In the genomic region with DNA sequence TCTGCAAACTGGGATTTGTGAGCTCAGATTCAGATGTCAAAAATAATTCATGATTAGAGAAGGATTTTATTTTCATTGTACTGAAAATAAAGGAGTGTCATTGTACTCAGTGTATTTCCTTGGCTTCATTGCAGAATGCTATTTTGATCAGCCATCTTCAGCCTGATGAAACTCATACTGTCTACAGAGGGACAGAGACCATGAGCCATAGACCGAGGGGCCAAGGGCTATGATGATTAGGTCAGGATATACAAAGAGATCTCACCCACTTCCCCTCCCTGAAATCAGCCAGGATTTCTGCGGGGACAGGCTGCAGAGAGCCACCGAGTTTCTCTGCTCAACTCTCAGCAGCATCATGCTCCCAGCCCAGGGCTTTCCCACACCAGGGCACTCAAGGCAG, we compare ENCODE assay signal across 15 cellular contexts. TPM values are rescaled to one million over a fixed set of nuclear protein-coding genes. Genes with fewer than 3 reads are reported as not detected.
DNase-seq lines count a peak whose midpoint lies in the region; ATAC-seq, FAIRE-seq and TF ChIP-seq lines count a peak whose summit lies in the region.
"Had no signal": no experiment of that assay in that cellular context is flagged by ENCODE, and none has a peak within 500 bp of the region (broad histone marks: within the 10 kb centered on the region; RNA-seq: fewer than 3 reads in every experiment).

No MANE protein-coding gene starts in this region.

- H3K36me3 Mint-ChIP-seq in MCF 10A (ENCODE audit: insufficient read depth, unreplicated experiment), result peaks cover 5% of the 10 kb centered on the region
- H3K36me3 Mint-ChIP-seq: CD8-positive, alpha-beta T cell had no signal

- no peaks in the 10 kb centered on the region for H3K36me3 ChIP-seq in breast epithelium
- H3K36me3 ChIP-seq in HepG2 (replicated peaks in 1 of 2; ENCODE audit: control insufficient read depth in 1 of 2, insufficient read depth in 2 of 2, low read length in 2 of 2), result no peaks in the 10 kb centered on the region

- CTCF ChIA-PET in MCF 10A (lab: Yijun Ruan, JAX), result interaction anchor here (0.6 to 1.9 kb wide), 5 partner anchors 14 to 780 kb away, joined by 3 to 6 read pairs (median 3); no protein-coding TSS in a partner anchor
- CTCF ChIA-PET in HepG2 (lab: Yijun Ruan, JAX; ENCODE audit: low intra/inter-chr PET ratio, low total read pairs), result no interaction called here

- no peak overlapping the region for H3K27ac ChIP-seq in breast epithelium
- H3K27ac ChIP-seq in HepG2 (ENCODE audit: extremely low read length, insufficient read depth, low read length), result no peak overlapping the region
- H3K27ac ChIP-seq: PC-9 had no signal

- TF ChIP-seq RAD21 in HepG2 (CRISPR knock-in tag; IDR thresholded peaks at IDR 0.05), result no peak

- no peak for TF ChIP-seq EP300 in HepG2 (IDR thresholded peaks at IDR 0.05; ENCODE audit: low read depth in 2 of 2, low read length in 2 of 2)
- TF ChIP-seq EP300 in HepG2 (CRISPR knock-in tag; IDR thresholded peaks at IDR 0.05; ENCODE audit: borderline replicate concordance), result no peak

- TF ChIP-seq CTCF in MCF 10A (IDR thresholded peaks at IDR 0.05; ENCODE audit: unreplicated experiment) (no peak), breast epithelium (IDR thresholded peaks at IDR 0.05) (no peak), HepG2 (CRISPR knock-in tag; IDR thresholded peaks at IDR 0.05) (no peak)

- ATAC-seq in HepG2 (peak; percentile 36), sciatic nerve (peak; percentile 13), GM18861 (IDR thresholded peaks at IDR 0.05; ENCODE audit: unreplicated experiment) (no peak)
- ATAC-seq: CD8-positive, alpha-beta T cell had no signal

- no peak overlapping the region for H3K4me3 ChIP-seq in breast epithelium
- H3K4me3 ChIP-seq in HepG2 (replicated peaks in 1 of 3; ENCODE audit: insufficient read depth in 1 of 3, low read depth in 2 of 3, low read length in 3 of 3), result no peak overlapping the region
- H3K4me3 ChIP-seq: PC-9 had no signal

- POLR2A ChIA-PET in MCF 10A (lab: Yijun Ruan, JAX) (interaction anchor here (1.1 kb wide), 1 partner anchor 76 kb away, joined by 3 read pairs; no protein-coding TSS in a partner anchor), HepG2 (lab: Yijun Ruan, JAX) (no interaction called here)

- DNase-seq in MCF 10A (ENCODE audit: unreplicated experiment) (no peak), breast epithelium (ENCODE audit: low spot score in 2 of 2) (no peak), HepG2 (ENCODE audit: low spot score) (no peak), sciatic nerve (ENCODE audit: low spot score) (no peak), NCI-H146 treated with DMSO at 0.1 percent for 48 hours (lab: John Stamatoyannopoulos, UW; ENCODE audit: unreplicated experiment) (no peak), HK-2 (ENCODE audit: unreplicated experiment) (no peak), activated gamma-delta T cell treated with Interleukin-2 at 50 U/mL for 16 hours (no peak)
- DNase-seq: 8988T; CD8-positive, alpha-beta T cell; GOT3; KBM-7; NCI-H1436; NCI-H2029 treated with DMSO at 0.1 percent for 48 hours; PC-9 had no signal

- no peaks in the 10 kb centered on the region for H4K20me1 ChIP-seq in HepG2 (ENCODE audit: insufficient read depth, low read length)

- no peaks in the 10 kb centered on the region for H3K27me3 ChIP-seq in breast epithelium
- no peaks in the 10 kb centered on the region for H3K27me3 ChIP-seq in HepG2 (ENCODE audit: control insufficient read depth in 1 of 2, insufficient read depth in 2 of 2, low read length in 2 of 2)

- TF ChIP-seq POLR2A in breast epithelium (IDR thresholded peaks at IDR 0.05) (no peak), HepG2 (IDR thresholded peaks at IDR 0.05; ENCODE audit: insufficient read depth in 1 of 2, low read depth in 2 of 2, low read length in 2 of 2) (no peak)

- in situ Hi-C loops in HepG2 (cut with HindIII; ENCODE audit: extremely low pct_ligation_motif_present, low pct_unique_long_range_greater_than_20kb), result no loop called here

- H3K79me2 ChIP-seq in HepG2 (ENCODE audit: insufficient read depth, low read length), result no peaks in the 10 kb centered on the region

- no peaks in the 10 kb centered on the region for H3K4me1 Mint-ChIP-seq in MCF 10A (ENCODE audit: insufficient read depth, unreplicated experiment)

- H3K9me3 ChIP-seq in breast epithelium (peaks cover 0 to 3% of the 10 kb centered on the region in 2 donors), HepG2 (ENCODE audit: low read length) (no peaks in the 10 kb centered on the region)

- no peak for FAIRE-seq in HepG2 (lab: Jason Lieb, UNC)

- no peaks in the 10 kb centered on the region for H3K9me3 Mint-ChIP-seq in MCF 10A (ENCODE audit: unreplicated experiment)
- H3K9me3 Mint-ChIP-seq: CD8-positive, alpha-beta T cell had no signal

- H3K27me3 Mint-ChIP-seq in MCF 10A (ENCODE audit: insufficient read depth, unreplicated experiment), result no peaks in the 10 kb centered on the region

- no peak overlapping the region for H3K4me2 ChIP-seq in HepG2 (ENCODE audit: low read depth, low read length)
- H3K4me2 ChIP-seq: PC-9 had no signal

- no peak overlapping the region for H3K4me3 Mint-ChIP-seq in MCF 10A (ENCODE audit: unreplicated experiment)
- H3K4me3 Mint-ChIP-seq: CD8-positive, alpha-beta T cell had no signal

- WGBS in HepG2 (ENCODE audit: low lambda C conversion rate), result 25% methylated on average over 2 of the region's 3 CpGs

- intact Hi-C loops in MCF 10A (cut with micrococcal nuclease) (no loop called here), breast epithelium (cut with DNase I; ENCODE audit: low total_unique reads) (no loop called here), HepG2 (cut with micrococcal nuclease; ENCODE audit: unreplicated experiment) (no loop called here), sciatic nerve (cut with DNase I) (no loop called here)

- H3K9ac ChIP-seq in HepG2 (ENCODE audit: insufficient read depth, low read depth, low read length), result no peak overlapping the region

- BruUV-seq in MCF 10A (replicated peaks; lab: Mats Ljungman, UMichigan), result no TSS peak
- no TSS peak for BruUV-seq in HepG2 (replicated peaks; lab: Mats Ljungman, UMichigan)

- H3K4me1 ChIP-seq in breast epithelium (no peaks in the 10 kb centered on the region), HepG2 (ENCODE audit: insufficient read depth, low read length) (no peaks in the 10 kb centered on the region)

- peak overlapping the region; percentile 65 for H3K27ac Mint-ChIP-seq in MCF 10A (ENCODE audit: low read depth, unreplicated experiment)
- H3K27ac Mint-ChIP-seq: CD8-positive, alpha-beta T cell had no signal

- H2AFZ ChIP-seq in HepG2 (ENCODE audit: low read length), result no peak overlapping the region
- H2AFZ ChIP-seq: PC-9 had no signal

TF ChIP-seq in HepG2, 621 proteins besides CTCF, POLR2A, EP300 and RAD21 (continues in another document):
- TF ChIP-seq TBX3 (IDR thresholded peaks at IDR 0.05; ENCODE audit: borderline replicate concordance), result no peak
- TF ChIP-seq ZNF713 (CRISPR knock-in tag; IDR thresholded peaks at IDR 0.05), result no peak
- no peak for TF ChIP-seq ZSCAN12 (CRISPR knock-in tag; IDR thresholded peaks at IDR 0.05)
- TF ChIP-seq, protein P1, sequence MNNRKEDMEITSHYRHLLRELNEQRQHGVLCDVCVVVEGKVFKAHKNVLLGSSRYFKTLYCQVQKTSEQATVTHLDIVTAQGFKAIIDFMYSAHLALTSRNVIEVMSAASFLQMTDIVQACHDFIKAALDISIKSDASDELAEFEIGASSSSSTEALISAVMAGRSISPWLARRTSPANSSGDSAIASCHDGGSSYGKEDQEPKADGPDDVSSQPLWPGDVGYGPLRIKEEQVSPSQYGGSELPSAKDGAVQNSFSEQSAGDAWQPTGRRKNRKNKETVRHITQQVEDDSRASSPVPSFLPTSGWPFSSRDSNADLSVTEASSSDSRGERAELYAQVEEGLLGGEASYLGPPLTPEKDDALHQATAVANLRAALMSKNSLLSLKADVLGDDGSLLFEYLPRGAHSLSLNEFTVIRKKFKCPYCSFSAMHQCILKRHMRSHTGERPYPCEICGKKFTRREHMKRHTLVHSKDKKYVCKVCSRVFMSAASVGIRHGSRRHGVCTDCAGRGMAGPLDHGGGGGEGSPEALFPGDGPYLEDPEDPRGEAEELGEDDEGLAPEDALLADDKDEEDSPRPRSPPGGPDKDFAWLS (CRISPR knock-in tag; IDR thresholded peaks at IDR 0.05; ENCODE audit: borderline replicate concordance), result no peak

RNA-seq across cellular contexts. Expression of gene ALDH8A1, which starts 47.0 kb away (rescaled TPM):
- total RNA-seq in MCF 10A (2022), result 1.1 and 2.0 TPM in 2 replicates
- 1 to 10 TPM in 1 of 3 donors, under 1 TPM in 2; 0.66 to 1.5 (median 0.80) TPM for total RNA-seq in breast epithelium
- 3.4 and 3.6 TPM in 2 replicates for total RNA-seq in HepG2 (2016; rRNA removed; fragmentation: Illumina TruSeq; extraction: Trizol)
- total RNA-seq in HepG2 (2016; cell fraction: cytosol; rRNA removed; fragmentation: Illumina TruSeq; extraction: Trizol; ENCODE audit: low read depth), result 0.20 and 0.26 TPM in 2 replicates
- 2.7 and 3.0 TPM in 2 replicates for total RNA-seq in HepG2 (2016; cell fraction: insoluble cytoplasmic fraction; rRNA removed; fragmentation: Illumina TruSeq; extraction: Trizol)
- 0.71 and 1.0 TPM in 2 replicates for total RNA-seq in HepG2 (2016; cell fraction: membrane; rRNA removed; fragmentation: Illumina TruSeq; extraction: Trizol)
- 1.1 and 1.6 TPM in 2 replicates for total RNA-seq in HepG2 (2016; cell fraction: nucleus; rRNA removed; fragmentation: Illumina TruSeq; extraction: Trizol)
- polyA plus RNA-seq in HepG2 (2011; rRNA removed), result 0.68 and 1.1 TPM in 2 replicates
- 0.32 and 0.96 TPM in 2 replicates for polyA plus RNA-seq in HepG2 (2011; cell fraction: cytosol; rRNA removed)
- 1.5 and 2.1 TPM in 2 replicates for polyA plus RNA-seq in HepG2 (2011; cell fraction: nucleus; rRNA removed)
- 0.41 and 0.99 TPM in 2 replicates for polyA plus RNA-seq in HepG2 (2012)
- 0.14 and 0.19 TPM in 2 replicates for polyA plus RNA-seq in HepG2 (2016; cell fraction: cytosol; fragmentation: Illumina TruSeq; extraction: Trizol; ENCODE audit: low read depth)
- polyA plus RNA-seq in HepG2 (2016; cell fraction: insoluble cytoplasmic fraction; fragmentation: Illumina TruSeq; extraction: Trizol; ENCODE audit: low read depth), result 3.2 and 3.4 TPM in 2 replicates
- 0.30 and 0.39 TPM in 2 replicates for polyA plus RNA-seq in HepG2 (2016; cell fraction: membrane; fragmentation: Illumina TruSeq; extraction: Trizol; ENCODE audit: low read depth)
- 1.4 and 1.6 TPM in 2 replicates for polyA plus RNA-seq in HepG2 (2016; cell fraction: nucleus; fragmentation: Illumina TruSeq; extraction: Trizol; ENCODE audit: insufficient read depth, low read depth)
- 0.40 and 0.68 TPM in 2 replicates for polyA minus RNA-seq in HepG2 (2011; rRNA and poly(A)+ RNA removed; ENCODE audit: low replicate concordance)
- polyA minus RNA-seq in HepG2 (2011; cell fraction: cytosol; rRNA and poly(A)+ RNA removed), result 0.40 TPM in 1 of 2 replicates, not detected in the other
- polyA minus RNA-seq in HepG2 (2011; cell fraction: nucleus; rRNA and poly(A)+ RNA removed), result 3.6 and 3.7 TPM in 2 replicates
- total RNA-seq in sciatic nerve, result 3.3 TPM
